In genomic region chr7:2529161-2530075, GRCh38 we compare ENCODE assay signal across 9 cellular contexts. TPM values are rescaled to one million over a fixed set of nuclear protein-coding genes. Genes with fewer than 3 reads are reported as not detected.
DNase-seq lines count a peak whose midpoint lies in the region; ATAC-seq and TF ChIP-seq lines count a peak whose summit lies in the region.
"Had no signal": no experiment of that assay in that cellular context is flagged by ENCODE, and none has a peak within 500 bp of the region (broad histone marks: within the 10 kb centered on the region; RNA-seq: fewer than 3 reads in every experiment).

No MANE protein-coding gene starts in this region.

- no peaks in the 10 kb centered on the region for H3K9me3 Mint-ChIP-seq in CD8-positive, alpha-beta memory T cell
- no peaks in the 10 kb centered on the region for H3K9me3 Mint-ChIP-seq in activated naive CD8-positive, alpha-beta T cell treated with anti-CD3 and anti-CD28 coated beads, Interleukin-2, amount 50 U/mL, for 24 hours

- H3K4me2 ChIP-seq in hepatocyte = no peak overlapping the region

- H3K79me2 ChIP-seq in hepatocyte = no peaks in the 10 kb centered on the region

- peak overlapping the region; percentile 78 to 93 (median 81) for H3K4me3 Mint-ChIP-seq in CD8-positive, alpha-beta memory T cell
- peak overlapping the region; percentile 65 for H3K4me3 Mint-ChIP-seq in activated naive CD8-positive, alpha-beta T cell treated with anti-CD3 and anti-CD28 coated beads, Interleukin-2, amount 50 U/mL, for 24 hours

- no peaks in the 10 kb centered on the region for H3K9me2 ChIP-seq in hepatocyte (replicated peaks; ENCODE audit: insufficient read depth)

- no peaks in the 10 kb centered on the region for H3K27me3 Mint-ChIP-seq in CD8-positive, alpha-beta memory T cell
- H3K27me3 Mint-ChIP-seq in activated naive CD8-positive, alpha-beta T cell treated with anti-CD3 and anti-CD28 coated beads, Interleukin-2, amount 50 U/mL, for 24 hours = no peaks in the 10 kb centered on the region

- peaks cover 68% of the 10 kb centered on the region for H3K4me1 ChIP-seq in CD8-positive, alpha-beta memory T cell (ENCODE audit: insufficient read depth, low read length)
- H3K4me1 ChIP-seq in HEK293 (ENCODE audit: control insufficient read depth, insufficient read depth, low read length) = peaks cover 7% of the 10 kb centered on the region
- H3K4me1 ChIP-seq in hepatocyte (ENCODE audit: insufficient read depth) = peaks cover 37% of the 10 kb centered on the region

- H3K4me3 ChIP-seq in CD8-positive, alpha-beta memory T cell (ENCODE audit: low read length) = peak overlapping the region; percentile 53
- H3K4me3 ChIP-seq in HEK293 (ENCODE audit: low read depth, low read length) = no peak overlapping the region
- H3K4me3 ChIP-seq in hepatocyte = no peak overlapping the region

- no peaks in the 10 kb centered on the region for H4K20me1 ChIP-seq in hepatocyte (ENCODE audit: insufficient read depth, poor library complexity, severe bottlenecking)

- peaks cover 28 to 65% (median 36%) of the 10 kb centered on the region in 3 donors for H3K4me1 Mint-ChIP-seq in CD8-positive, alpha-beta memory T cell
- peaks cover 54% of the 10 kb centered on the region for H3K4me1 Mint-ChIP-seq in activated naive CD8-positive, alpha-beta T cell treated with anti-CD3 and anti-CD28 coated beads, Interleukin-2, amount 50 U/mL, for 24 hours

- DNase-seq in CD8-positive, alpha-beta memory T cell = peak; percentile 55 to 80 (median 60)
- DNase-seq in RPMI8226 (peak; percentile 68), hepatocyte (ENCODE audit: low spot score) (no peak), DMS114 treated with DMSO at 0.1 percent for 48 hours (lab: John Stamatoyannopoulos, UW; ENCODE audit: unreplicated experiment) (no peak)
- peak; percentile 70 for DNase-seq in activated naive CD8-positive, alpha-beta T cell treated with anti-CD3 and anti-CD28 coated beads, Interleukin-2, amount 50 U/mL, for 24 hours
- DNase-seq in stimulated activated naive CD4-positive, alpha-beta T cell treated with Interleukin-2 at 50 U/mL for 16 hours (lab: John Stamatoyannopoulos, UW) = peak; percentile 48

- no peak overlapping the region for H2AFZ ChIP-seq in hepatocyte

- POLR2A ChIA-PET in CD8-positive, alpha-beta memory T cell (lab: Charles Lee) = interaction anchor here (1.1 to 3.9 kb wide), 4 partner anchors 7 to 20 kb away, joined by 4 to 27 read pairs (median 10); no protein-coding TSS in a partner anchor
- POLR2A ChIA-PET in HEK293 (lab: Yijun Ruan, JAX) = no interaction called here

- CTCF ChIA-PET in CD8-positive, alpha-beta memory T cell (lab: Charles Lee) = interaction anchor here (0.6 to 2.2 kb wide), 7 partner anchors 9 to 60 kb away, joined by 3 to 10 read pairs (median 4); no protein-coding TSS in a partner anchor
- CTCF ChIA-PET in HEK293 (lab: Yijun Ruan, JAX) = no interaction called here

- H3K27me3 ChIP-seq in CD8-positive, alpha-beta memory T cell (ENCODE audit: insufficient read depth, low read length, poor library complexity, severe bottlenecking) = no peaks in the 10 kb centered on the region
- H3K27me3 ChIP-seq in hepatocyte = no peaks in the 10 kb centered on the region

- H3K36me3 ChIP-seq in CD8-positive, alpha-beta memory T cell (ENCODE audit: insufficient read depth, low read length) = peaks cover 15% of the 10 kb centered on the region
- H3K36me3 ChIP-seq in HEK293 (ENCODE audit: control insufficient read depth in 2 of 2, insufficient read depth in 1 of 2, low read length in 2 of 2) (no peaks in the 10 kb centered on the region), hepatocyte (replicated peaks; ENCODE audit: insufficient read depth, low read depth) (no peaks in the 10 kb centered on the region)

- ATAC-seq in activated naive CD8-positive, alpha-beta T cell treated with anti-CD3 and anti-CD28 coated beads, Interleukin-2, amount 50 U/mL, for 24 hours = peak; percentile 62
- ATAC-seq in GM18867 (IDR thresholded peaks at IDR 0.05; ENCODE audit: unreplicated experiment) = no peak

- H3K9me3 ChIP-seq in CD8-positive, alpha-beta memory T cell (ENCODE audit: low read length) = no peaks in the 10 kb centered on the region
- H3K9me3 ChIP-seq in HEK293 (ENCODE audit: control insufficient read depth, insufficient read depth, low read depth, low read length) (no peaks in the 10 kb centered on the region), hepatocyte (ENCODE audit: low read depth) (no peaks in the 10 kb centered on the region)

- WGBS in hepatocyte (ENCODE audit: low lambda C conversion rate, missing lambda C conversion rate) = 85% methylated on average over 21 of the region's 30 CpGs

- H3K27ac Mint-ChIP-seq in CD8-positive, alpha-beta memory T cell = peak overlapping the region; percentile 93 to 99 (median 97)
- peak overlapping the region; percentile 93 for H3K27ac Mint-ChIP-seq in activated naive CD8-positive, alpha-beta T cell treated with anti-CD3 and anti-CD28 coated beads, Interleukin-2, amount 50 U/mL, for 24 hours

- H3K36me3 Mint-ChIP-seq in CD8-positive, alpha-beta memory T cell = peaks cover 0 to 29% (median 0%) of the 10 kb centered on the region in 3 donors
- no peaks in the 10 kb centered on the region for H3K36me3 Mint-ChIP-seq in activated naive CD8-positive, alpha-beta T cell treated with anti-CD3 and anti-CD28 coated beads, Interleukin-2, amount 50 U/mL, for 24 hours (ENCODE audit: low read depth)

- peak overlapping the region; percentile 80 for H3K27ac ChIP-seq in CD8-positive, alpha-beta memory T cell (ENCODE audit: low read depth, low read length)
- no peak overlapping the region for H3K27ac ChIP-seq in HEK293 (ENCODE audit: extremely low read depth, low read depth, low read length)
- peak overlapping the region; percentile 55 for H3K27ac ChIP-seq in hepatocyte

- TF ChIP-seq CTCF in HEK293 (tag by site-specific recombination; IDR thresholded peaks at IDR 0.05) = no peak
- no peak for TF ChIP-seq CTCF in hepatocyte (IDR thresholded peaks at IDR 0.05; ENCODE audit: poor library complexity)

TF ChIP-seq in HEK293, 187 proteins besides CTCF, POLR2A, EP300 and RAD21:
- TF ChIP-seq GLI2 (tag by site-specific recombination; IDR thresholded peaks at IDR 0.05; ENCODE audit: borderline replicate concordance, low read depth) = no peak
- no peak for TF ChIP-seq ZNF426 (tag by site-specific recombination; IDR thresholded peaks at IDR 0.05)
- no peak for TF ChIP-seq INSM2 (tag by site-specific recombination; IDR thresholded peaks at IDR 0.05)
- TF ChIP-seq GLIS2 (tag by site-specific recombination; IDR thresholded peaks at IDR 0.05) = peak; percentile 61
- 0 out of 2 replicates have a peak, but pooled peaks have one; percentile 30 for TF ChIP-seq ZIC2 (tag by site-specific recombination; IDR thresholded peaks at IDR 0.05)

RNA-seq across cellular contexts. Expression of gene LFNG, which starts 9.8 kb away (rescaled TPM):
- total RNA-seq in CD8-positive, alpha-beta memory T cell = 10 to 100 TPM; 28.0 to 30.8 TPM
- 2.0 TPM for polyA plus RNA-seq in CD8-positive, alpha-beta memory T cell
- total RNA-seq in hepatocyte = 4.5 and 7.5 TPM in 2 replicates
- 1.2 and 1.6 TPM in 2 replicates for polyA plus RNA-seq in hepatocyte

RNA-seq across cellular contexts. Expression of gene BRAT1, which starts 25.9 kb away (rescaled TPM):
- 10 to 100 TPM; 35.0 to 38.8 TPM for total RNA-seq in CD8-positive, alpha-beta memory T cell
- polyA plus RNA-seq in CD8-positive, alpha-beta memory T cell = 41.9 TPM
- total RNA-seq in hepatocyte = 15.7 and 19.2 TPM in 2 replicates
- polyA plus RNA-seq in hepatocyte = 37.8 and 45.0 TPM in 2 replicates

RNA-seq across cellular contexts. Expression of gene IQCE, which starts 29.4 kb away (rescaled TPM):
- 10 to 100 TPM in 1 of 2 experiments, 1 to 10 TPM in 1; 9.6 to 10.4 TPM for total RNA-seq in CD8-positive, alpha-beta memory T cell
- 4.1 TPM for polyA plus RNA-seq in CD8-positive, alpha-beta memory T cell
- 8.2 and 13.3 TPM in 2 replicates for total RNA-seq in hepatocyte
- 10.0 and 11.8 TPM in 2 replicates for polyA plus RNA-seq in hepatocyte

RNA-seq across cellular contexts. Expression of gene GRIFIN, which starts 53.2 kb away (rescaled TPM):
- total RNA-seq in CD8-positive, alpha-beta memory T cell = not detected
- not detected for polyA plus RNA-seq in CD8-positive, alpha-beta memory T cell
- not detected in 2 replicates for total RNA-seq in hepatocyte
- not detected in 2 replicates for polyA plus RNA-seq in hepatocyte
- total RNA-seq: epithelial cell of proximal tubule had no signal

Comparison
In these comparisons a context has a peak if more than half of its experiments do, and no peak if none do; other contexts are left out.
1. DNase-seq: peak in CD8-positive, alpha-beta memory T cell (5 of 5), RPMI8226 (single experiment), activated naive CD8-positive, alpha-beta T cell treated with anti-CD3 and anti-CD28 coated beads, Interleukin-2, amount 50 U/mL, for 24 hours (single experiment) and stimulated activated naive CD4-positive, alpha-beta T cell treated with Interleukin-2 at 50 U/mL for 16 hours (single experiment); none in hepatocyte (single experiment) and DMS114 treated with DMSO at 0.1 percent for 48 hours (single experiment).